In the genomic region with DNA sequence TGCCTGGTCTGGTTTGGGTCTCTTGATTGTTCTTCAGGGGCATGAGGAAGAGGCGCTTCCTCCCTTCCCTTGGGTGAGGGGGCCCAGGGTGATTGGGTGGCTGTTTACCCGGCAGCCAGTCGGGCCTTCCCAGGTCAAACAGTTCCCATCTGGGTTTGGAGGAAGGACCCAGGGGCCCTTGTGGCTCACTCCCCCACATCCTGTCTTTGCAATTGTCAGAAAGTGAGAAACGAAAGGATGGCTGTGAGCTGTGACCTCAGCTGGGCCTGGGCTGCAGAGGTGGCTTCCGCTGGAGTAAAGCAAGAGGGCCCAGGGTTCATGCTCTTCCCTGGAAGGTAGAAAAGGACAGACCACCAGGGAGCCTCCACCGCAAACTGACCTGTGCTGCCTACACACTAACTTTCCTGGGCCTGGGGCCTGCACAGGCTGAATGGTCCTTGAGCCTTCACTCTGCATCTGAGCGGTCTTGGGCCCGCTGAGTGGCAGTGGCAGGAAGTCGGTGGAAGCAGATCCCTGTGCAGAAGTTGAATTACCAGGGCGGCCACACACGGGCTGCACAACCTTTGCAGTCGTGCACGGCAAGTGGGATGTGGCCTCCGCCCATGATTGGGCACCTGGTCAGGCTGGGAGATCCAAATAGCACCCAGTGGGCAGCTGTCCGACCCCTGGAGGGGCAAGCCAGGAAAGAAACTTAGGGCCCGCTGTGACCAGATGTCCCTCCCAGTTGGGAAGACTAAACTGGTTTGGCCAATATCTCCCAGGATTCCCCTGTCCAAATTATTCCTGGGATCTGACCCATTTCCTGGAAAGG, we compare ENCODE assay signal across 1 cellular context.
TF ChIP-seq lines count a peak whose summit lies in the region.

No MANE protein-coding gene starts in this region.

TF ChIP-seq in GM23338, 12 proteins besides CTCF, POLR2A, EP300 and RAD21 (continued from another document):
- TF ChIP-seq, protein P1, sequence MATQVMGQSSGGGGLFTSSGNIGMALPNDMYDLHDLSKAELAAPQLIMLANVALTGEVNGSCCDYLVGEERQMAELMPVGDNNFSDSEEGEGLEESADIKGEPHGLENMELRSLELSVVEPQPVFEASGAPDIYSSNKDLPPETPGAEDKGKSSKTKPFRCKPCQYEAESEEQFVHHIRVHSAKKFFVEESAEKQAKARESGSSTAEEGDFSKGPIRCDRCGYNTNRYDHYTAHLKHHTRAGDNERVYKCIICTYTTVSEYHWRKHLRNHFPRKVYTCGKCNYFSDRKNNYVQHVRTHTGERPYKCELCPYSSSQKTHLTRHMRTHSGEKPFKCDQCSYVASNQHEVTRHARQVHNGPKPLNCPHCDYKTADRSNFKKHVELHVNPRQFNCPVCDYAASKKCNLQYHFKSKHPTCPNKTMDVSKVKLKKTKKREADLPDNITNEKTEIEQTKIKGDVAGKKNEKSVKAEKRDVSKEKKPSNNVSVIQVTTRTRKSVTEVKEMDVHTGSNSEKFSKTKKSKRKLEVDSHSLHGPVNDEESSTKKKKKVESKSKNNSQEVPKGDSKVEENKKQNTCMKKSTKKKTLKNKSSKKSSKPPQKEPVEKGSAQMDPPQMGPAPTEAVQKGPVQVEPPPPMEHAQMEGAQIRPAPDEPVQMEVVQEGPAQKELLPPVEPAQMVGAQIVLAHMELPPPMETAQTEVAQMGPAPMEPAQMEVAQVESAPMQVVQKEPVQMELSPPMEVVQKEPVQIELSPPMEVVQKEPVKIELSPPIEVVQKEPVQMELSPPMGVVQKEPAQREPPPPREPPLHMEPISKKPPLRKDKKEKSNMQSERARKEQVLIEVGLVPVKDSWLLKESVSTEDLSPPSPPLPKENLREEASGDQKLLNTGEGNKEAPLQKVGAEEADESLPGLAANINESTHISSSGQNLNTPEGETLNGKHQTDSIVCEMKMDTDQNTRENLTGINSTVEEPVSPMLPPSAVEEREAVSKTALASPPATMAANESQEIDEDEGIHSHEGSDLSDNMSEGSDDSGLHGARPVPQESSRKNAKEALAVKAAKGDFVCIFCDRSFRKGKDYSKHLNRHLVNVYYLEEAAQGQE (IDR thresholded peaks at IDR 0.05; ENCODE audit: unreplicated experiment), result no peak
- TF ChIP-seq ZNF462 (CRISPR knock-in tag; IDR thresholded peaks at IDR 0.05) (no peak), ZNF114 (CRISPR knock-in tag; IDR thresholded peaks at IDR 0.05) (no peak), POLR2AphosphoS5 (IDR thresholded peaks at IDR 0.05; ENCODE audit: low read depth) (no peak; the same call in 1 of the 2 replicates), ETS1 (IDR thresholded peaks at IDR 0.05) (no peak), EZH2 (IDR thresholded peaks at IDR 0.05; ENCODE audit: low read depth, unreplicated experiment) (no peak), JUNB (IDR thresholded peaks at IDR 0.05; ENCODE audit: unreplicated experiment) (no peak), CREB1 (CRISPR knock-in tag; IDR thresholded peaks at IDR 0.05; ENCODE audit: low read depth) (no peak), STAT1 (IDR thresholded peaks at IDR 0.05; ENCODE audit: unreplicated experiment) (no peak)
